8 cellular contexts compared by ENCODE assay signal in genomic region chr10:110530131-110530831, GRCh38. TPM values are rescaled to one million over a fixed set of nuclear protein-coding genes. Genes with fewer than 3 reads are reported as not detected.
DNase-seq lines count a peak whose midpoint lies in the region; ATAC-seq, FAIRE-seq and TF ChIP-seq lines count a peak whose summit lies in the region.

No MANE protein-coding gene starts in this region.

- no peaks in the 10 kb centered on the region for H3K9me3 Mint-ChIP-seq in natural killer cell
- no peaks in the 10 kb centered on the region for H3K9me3 Mint-ChIP-seq in naive thymus-derived CD8-positive, alpha-beta T cell

- peaks cover 0 to 5% of the 10 kb centered on the region in 2 donors for H3K27me3 Mint-ChIP-seq in natural killer cell (ENCODE audit: low read depth in 2 of 2)
- H3K27me3 Mint-ChIP-seq in naive thymus-derived CD8-positive, alpha-beta T cell = peaks cover 0 to 10% (median 5%) of the 10 kb centered on the region in 5 donors

- CTCF ChIA-PET in PC-9 (lab: Charles Lee) = no interaction called here

- H3K36me3 ChIP-seq in PC-9 (ENCODE audit: low read depth) = no peaks in the 10 kb centered on the region

- peaks cover 31 to 35% of the 10 kb centered on the region in 2 donors for H3K4me1 Mint-ChIP-seq in natural killer cell
- H3K4me1 Mint-ChIP-seq in naive thymus-derived CD8-positive, alpha-beta T cell = peaks cover 7 to 41% (median 19%) of the 10 kb centered on the region in 4 donors

- H3K4me2 ChIP-seq in PC-9 = peak overlapping the region; percentile 73

- H3K4me3 Mint-ChIP-seq in natural killer cell = no peak overlapping the region
- peak overlapping the region in 4 of 10 donors; percentile 4 to 36 (median 22) for H3K4me3 Mint-ChIP-seq in naive thymus-derived CD8-positive, alpha-beta T cell

- FAIRE-seq in G401.6 (lab: Jason Lieb, UNC) = peak; percentile 69

- H3K27ac ChIP-seq in PC-9 = peak overlapping the region; percentile 88

- no peaks in the 10 kb centered on the region for H3K27me3 ChIP-seq in PC-9 (ENCODE audit: insufficient read depth, low read depth)

- BruUV-seq in PC-9 (replicated peaks; lab: Mats Ljungman, UMichigan) = no TSS peak

- H3K27ac Mint-ChIP-seq in natural killer cell = peak overlapping the region; percentile 43 to 54
- H3K27ac Mint-ChIP-seq in naive thymus-derived CD8-positive, alpha-beta T cell = no peak overlapping the region

- H3K9me3 ChIP-seq in PC-9 (ENCODE audit: insufficient read depth, low read depth) = no peaks in the 10 kb centered on the region

- TF ChIP-seq CTCF in PC-9 (conservative IDR thresholded peaks at IDR 0.05) = no peak
- no peak for TF ChIP-seq CTCF in epithelial cell of esophagus (IDR thresholded peaks at IDR 0.05; ENCODE audit: insufficient read depth, low read depth, low read length, missing control alignments)
- no peak for TF ChIP-seq CTCF in natural killer cell (IDR thresholded peaks at IDR 0.05)

- DNase-seq in PC-9 = peak; percentile 81
- DNase-seq in epithelial cell of esophagus (ENCODE audit: low read depth) = peak; percentile 72
- no peak for DNase-seq in natural killer cell
- DNase-seq in stimulated activated CD4-positive, alpha-beta T cell treated with anti-CD3 and anti-CD28 coated beads, Interleukin-1b, Interleukin-23, amount 100 ng/mL, for 48 hours = no peak
- DNase-seq in naive thymus-derived CD8-positive, alpha-beta T cell = no peak

- no peaks in the 10 kb centered on the region for H3K36me3 Mint-ChIP-seq in natural killer cell
- no peaks in the 10 kb centered on the region for H3K36me3 Mint-ChIP-seq in naive thymus-derived CD8-positive, alpha-beta T cell

- no peaks in the 10 kb centered on the region for H3K79me2 ChIP-seq in PC-9 (ENCODE audit: low read depth)

- H3K4me3 ChIP-seq in PC-9 (peak overlapping the region; percentile 38; the same call in 1 of the 2 replicates), epithelial cell of esophagus (ENCODE audit: low read length) (no peak overlapping the region)

- peaks cover 49% of the 10 kb centered on the region for H3K4me1 ChIP-seq in PC-9 (replicated peaks; ENCODE audit: insufficient read depth)

- H3F3A ChIP-seq in PC-9 (ENCODE audit: insufficient read depth, low read depth) = peaks cover 49% of the 10 kb centered on the region

- POLR2A ChIA-PET in PC-9 (lab: Charles Lee; ENCODE audit: unreplicated experiment) = interaction anchor here (0.5 kb wide), 1 partner anchor 31 kb away, joined by 3 read pairs; no protein-coding TSS in a partner anchor
- POLR2A ChIA-PET in naive thymus-derived CD8-positive, alpha-beta T cell (lab: Charles Lee) = no interaction called here

- H2AFZ ChIP-seq in PC-9 = no peak overlapping the region

- no peaks in the 10 kb centered on the region for H4K20me1 ChIP-seq in PC-9 (ENCODE audit: insufficient read depth)

- intact Hi-C loops in PC-9 (cut with micrococcal nuclease; ENCODE audit: unreplicated experiment) (loop anchor here (1.0 kb wide), 1 partner anchor 29 kb away; no protein-coding TSS in a partner anchor), natural killer cell (cut with micrococcal nuclease) (no loop called here)

- ATAC-seq in natural killer cell = peak in 2 of 3 donors; percentile 27 to 37
- ATAC-seq in GM21737 (IDR thresholded peaks at IDR 0.05; ENCODE audit: unreplicated experiment) = no peak
- ATAC-seq in GM18873 (IDR thresholded peaks at IDR 0.05; ENCODE audit: low FRiP score, unreplicated experiment) = no peak
- ATAC-seq in naive thymus-derived CD8-positive, alpha-beta T cell = no peak

- H3K9me2 ChIP-seq in PC-9 (ENCODE audit: insufficient read depth) = no peaks in the 10 kb centered on the region

RNA-seq across cellular contexts. Expression of gene DUSP5, which starts 32.6 kb away (rescaled TPM):
- total RNA-seq in PC-9 (2021) = 14.2 and 19.0 TPM in 2 replicates
- total RNA-seq in natural killer cell = 10 to 100 TPM; 56.3 to 98.9 (median 69.6) TPM
- 1 to 10 TPM; 1.1 to 1.2 TPM for total RNA-seq in naive thymus-derived CD8-positive, alpha-beta T cell
- polyA plus RNA-seq in naive thymus-derived CD8-positive, alpha-beta T cell = 1 to 10 TPM in 1 of 3 donors, under 1 TPM in 2; 0.13 to 2.7 (median 0.44) TPM

RNA-seq across cellular contexts. Expression of gene SMC3, which starts 37.2 kb away (rescaled TPM):
- total RNA-seq in PC-9 (2021) (22.1 and 31.2 TPM in 2 replicates), natural killer cell (10 to 100 TPM; 36.6 to 38.5 (median 37.8) TPM)
- 10 to 100 TPM; 53.9 to 55.3 TPM for total RNA-seq in naive thymus-derived CD8-positive, alpha-beta T cell
- polyA plus RNA-seq in naive thymus-derived CD8-positive, alpha-beta T cell = 10 to 100 TPM; 66.7 to 77.6 (median 70.2) TPM

Comparison
In these comparisons a context has a peak if more than half of its experiments do, and no peak if none do; other contexts are left out.
1. DNase-seq: peak in PC-9 (2 of 2) and epithelial cell of esophagus (single experiment); none in natural killer cell (single experiment), stimulated activated CD4-positive, alpha-beta T cell treated with anti-CD3 and anti-CD28 coated beads, Interleukin-1b, Interleukin-23, amount 100 ng/mL, for 48 hours (single experiment) and naive thymus-derived CD8-positive, alpha-beta T cell (0 of 10).
2. ATAC-seq: peak in natural killer cell (2 of 3); none in GM21737 (single experiment), GM18873 (single experiment) and naive thymus-derived CD8-positive, alpha-beta T cell (0 of 2).
3. H3K27ac Mint-ChIP-seq: peak in natural killer cell (2 of 2); none in naive thymus-derived CD8-positive, alpha-beta T cell (0 of 10).